9 cellular contexts compared by ENCODE assay signal in genomic region chr1:64663654-64664053, GRCh38.
A peak's percentile ranks its signal among the peaks of the same experiment; 100 is the strongest.
DNase-seq lines count a peak whose midpoint lies in the region; ATAC-seq and TF ChIP-seq lines count a peak whose summit lies in the region.
"Had no signal": no experiment of that assay in that cellular context is flagged by ENCODE, and none has a peak within 500 bp of the region (broad histone marks: within the 10 kb centered on the region; RNA-seq: fewer than 3 reads in every experiment).

No MANE protein-coding gene starts in this region.

- H3K4me3 Mint-ChIP-seq in activated CD8-positive, alpha-beta memory T cell treated with anti-CD3 and anti-CD28 coated beads, Interleukin-2, amount 10 ng/mL, durations not matched to agents 7 days and 5 days = no peak overlapping the region

- H3K4me1 Mint-ChIP-seq in activated CD8-positive, alpha-beta memory T cell treated with anti-CD3 and anti-CD28 coated beads, Interleukin-2, amount 10 ng/mL, durations not matched to agents 7 days and 5 days = no peaks in the 10 kb centered on the region

- H3K79me2 ChIP-seq in Loucy (ENCODE audit: insufficient read depth, low read length) (no peaks in the 10 kb centered on the region), osteoblast (ENCODE audit: insufficient read depth, low read length) (no peaks in the 10 kb centered on the region)

- no peaks in the 10 kb centered on the region for H3K4me1 ChIP-seq in Loucy (ENCODE audit: insufficient read depth, low read length, poor library complexity, severe bottlenecking)
- no peaks in the 10 kb centered on the region for H3K4me1 ChIP-seq in osteoblast (ENCODE audit: insufficient read depth, low read length)

- ATAC-seq in activated CD8-positive, alpha-beta memory T cell treated with anti-CD3 and anti-CD28 coated beads, Interleukin-2, amount 10 ng/mL, durations not matched to agents 7 days and 5 days = peak; percentile 53
- ATAC-seq in HG02588 (IDR thresholded peaks at IDR 0.05; ENCODE audit: unreplicated experiment) = no peak

- H3K4me3 ChIP-seq in Loucy (ENCODE audit: low read length, poor library complexity, severe bottlenecking) (no peak overlapping the region), astrocyte of the spinal cord (ENCODE audit: low read depth, low read length) (no peak overlapping the region), osteoblast (ENCODE audit: insufficient read depth, low read length) (no peak overlapping the region)

- H3K9ac ChIP-seq in Loucy (ENCODE audit: low read depth, low read length, poor library complexity, severe bottlenecking) = no peak overlapping the region

- no peaks in the 10 kb centered on the region for H3K9me3 Mint-ChIP-seq in activated CD8-positive, alpha-beta memory T cell treated with anti-CD3 and anti-CD28 coated beads, Interleukin-2, amount 10 ng/mL, durations not matched to agents 7 days and 5 days (ENCODE audit: low read depth)

- H3K9me3 ChIP-seq in Loucy (ENCODE audit: insufficient read depth, low read depth, low read length) = no peaks in the 10 kb centered on the region
- no peaks in the 10 kb centered on the region for H3K9me3 ChIP-seq in osteoblast (ENCODE audit: low read depth, low read length)
- H3K9me3 ChIP-seq: Caco-2 had no signal

- CTCF ChIA-PET in activated CD8-positive, alpha-beta memory T cell treated with anti-CD3 and anti-CD28 coated beads, Interleukin-2, amount 10 ng/mL, durations not matched to agents 7 days and 5 days (lab: Charles Lee) = interaction anchor here (1.2 kb wide), 1 partner anchor 9 kb away, joined by 3 read pairs; no protein-coding TSS in a partner anchor

- peak; percentile 45 for DNase-seq in activated CD8-positive, alpha-beta memory T cell treated with anti-CD3 and anti-CD28 coated beads, Interleukin-2, amount 10 ng/mL, durations not matched to agents 7 days and 5 days
- no peak for DNase-seq in activated CD8-positive, alpha-beta memory T cell treated with anti-CD3 and anti-CD28 coated beads for 24 hours
- DNase-seq in astrocyte of the spinal cord (ENCODE audit: low read depth, low spot score) (peak; percentile 41), osteoblast (ENCODE audit: insufficient read length, low spot score, missing footprints) (peak; percentile 77), SKM-1 treated with dmso at 0.1 percent for 144 hours (lab: John Stamatoyannopoulos, UW; ENCODE audit: unreplicated experiment) (no peak), NCI-H1930 (lab: John Stamatoyannopoulos, UW) (no peak)

- H4K20me1 ChIP-seq in Loucy (ENCODE audit: insufficient read depth, low read length, poor library complexity, severe bottlenecking) (no peaks in the 10 kb centered on the region), osteoblast (ENCODE audit: insufficient read depth, low read length) (no peaks in the 10 kb centered on the region)

- no peak overlapping the region for H3K27ac ChIP-seq in osteoblast (ENCODE audit: low read depth, low read length)

- in situ Hi-C loops in astrocyte of the spinal cord (cut with HindIII; ENCODE audit: low sequenced_read_pairs) = no loop called here

- no peak overlapping the region for H2AFZ ChIP-seq in Loucy (ENCODE audit: low read length)
- H2AFZ ChIP-seq in osteoblast (ENCODE audit: low read length) = no peak overlapping the region

- TF ChIP-seq CTCF in Loucy (conservative IDR thresholded peaks at IDR 0.05; ENCODE audit: low read length) (peak; percentile 53), astrocyte of the spinal cord (IDR thresholded peaks at IDR 0.05; ENCODE audit: low read depth, low read length) (peak; percentile 35), osteoblast (IDR thresholded peaks at IDR 0.05; ENCODE audit: extremely low read depth, low read depth, low read length) (peak; percentile 34)

- H3K27me3 Mint-ChIP-seq in activated CD8-positive, alpha-beta memory T cell treated with anti-CD3 and anti-CD28 coated beads, Interleukin-2, amount 10 ng/mL, durations not matched to agents 7 days and 5 days = peaks cover 12% of the 10 kb centered on the region

- H3K27ac Mint-ChIP-seq in activated CD8-positive, alpha-beta memory T cell treated with anti-CD3 and anti-CD28 coated beads, Interleukin-2, amount 10 ng/mL, durations not matched to agents 7 days and 5 days = no peak overlapping the region

- no peaks in the 10 kb centered on the region for H3K36me3 Mint-ChIP-seq in activated CD8-positive, alpha-beta memory T cell treated with anti-CD3 and anti-CD28 coated beads, Interleukin-2, amount 10 ng/mL, durations not matched to agents 7 days and 5 days

- H3K36me3 ChIP-seq in Loucy (ENCODE audit: insufficient read depth, low read length) = peaks cover 25% of the 10 kb centered on the region; the same call in 1 of the 2 replicates
- H3K36me3 ChIP-seq in osteoblast (ENCODE audit: insufficient read depth, low read length) = no peaks in the 10 kb centered on the region

- H3K9me2 ChIP-seq in Loucy (replicated peaks; ENCODE audit: low read depth, low read length) = no peaks in the 10 kb centered on the region

- no peaks in the 10 kb centered on the region for H3F3A ChIP-seq in Loucy (ENCODE audit: low read depth)

- H3K4me2 ChIP-seq in Loucy (ENCODE audit: low read depth, low read length, poor library complexity, severe bottlenecking) = no peak overlapping the region
- H3K4me2 ChIP-seq in osteoblast (ENCODE audit: insufficient read depth, low read length) = no peak overlapping the region

- H3K27me3 ChIP-seq in Loucy (ENCODE audit: insufficient read depth, low read length, poor library complexity, severe bottlenecking) (no peaks in the 10 kb centered on the region), osteoblast (ENCODE audit: insufficient read depth, low read length) (no peaks in the 10 kb centered on the region)

Comparison
In these comparisons a context has a peak if more than half of its experiments do, and no peak if none do; other contexts are left out.
1. DNase-seq: peak in activated CD8-positive, alpha-beta memory T cell treated with anti-CD3 and anti-CD28 coated beads, Interleukin-2, amount 10 ng/mL, durations not matched to agents 7 days and 5 days (single experiment), astrocyte of the spinal cord (single experiment) and osteoblast (single experiment); none in activated CD8-positive, alpha-beta memory T cell treated with anti-CD3 and anti-CD28 coated beads for 24 hours (single experiment), SKM-1 treated with dmso at 0.1 percent for 144 hours (single experiment) and NCI-H1930 (0 of 2).
2. Peak in every context shown above with its lines, with median percentiles within 50 percentile points of each other: CTCF ChIP-seq.